In genomic region chr14:101251812-101252442, GRCh38 we compare ENCODE assay signal across 19 cellular contexts.
"Had no signal": no experiment of that assay in that cellular context is flagged by ENCODE, and none has a peak within 500 bp of the region (broad histone marks: within the 10 kb centered on the region; RNA-seq: fewer than 3 reads in every experiment).

No MANE protein-coding gene starts in this region.

- H3K4me3 ChIP-seq: adrenal gland, esophagus squamous epithelium, mucosa of descending colon, neural progenitor cell, pancreas, right lobe of liver, upper lobe of right lung had no signal

- H3K4me1 ChIP-seq: adrenal gland, esophagus squamous epithelium, neural progenitor cell, pancreas, right lobe of liver, upper lobe of right lung had no signal

- H3K4me1 Mint-ChIP-seq: memory B cell; neural progenitor cell; stimulated activated memory B cell treated with anti-CD40 and anti-IgM and Interleukin-4, amounts not matched to agents 10 μg/mL and 1 μg/mL and 100 μg/mL, for 72 hours had no signal

- H3K9me3 Mint-ChIP-seq: activated CD4-positive, alpha-beta memory T cell treated with anti-CD3 and anti-CD28 coated beads for 36 hours; activated T-cell treated with anti-CD3 and anti-CD28 coated beads, Interleukin-2, amount 50 U/mL, for 4 hours; memory B cell; stimulated activated memory B cell treated with anti-CD40 and anti-IgM and Interleukin-4, amounts not matched to agents 10 μg/mL and 1 μg/mL and 100 μg/mL, for 72 hours had no signal

- H3K27me3 ChIP-seq: adrenal gland, neural progenitor cell, pancreas, right lobe of liver had no signal

- H3K27ac Mint-ChIP-seq: activated CD4-positive, alpha-beta memory T cell treated with anti-CD3 and anti-CD28 coated beads for 36 hours; memory B cell; naive thymus-derived CD4-positive, alpha-beta T cell; neural progenitor cell; stimulated activated memory B cell treated with anti-CD40 and anti-IgM and Interleukin-4, amounts not matched to agents 10 μg/mL and 1 μg/mL and 100 μg/mL, for 72 hours had no signal

- H3K36me3 Mint-ChIP-seq: activated CD4-positive, alpha-beta memory T cell treated with anti-CD3 and anti-CD28 coated beads for 36 hours; memory B cell; naive thymus-derived CD4-positive, alpha-beta T cell; neural progenitor cell; stimulated activated memory B cell treated with anti-CD40 and anti-IgM and Interleukin-4, amounts not matched to agents 10 μg/mL and 1 μg/mL and 100 μg/mL, for 72 hours had no signal

- H2AFZ ChIP-seq: neural progenitor cell had no signal

- H3K36me3 ChIP-seq: adrenal gland, esophagus squamous epithelium, neural progenitor cell, pancreas, right lobe of liver, upper lobe of right lung had no signal

- H3K4me3 Mint-ChIP-seq: activated CD4-positive, alpha-beta memory T cell treated with anti-CD3 and anti-CD28 coated beads for 36 hours; activated T-cell treated with anti-CD3 and anti-CD28 coated beads, Interleukin-2, amount 50 U/mL, for 4 hours; memory B cell; neural progenitor cell; stimulated activated memory B cell treated with anti-CD40 and anti-IgM and Interleukin-4, amounts not matched to agents 10 μg/mL and 1 μg/mL and 100 μg/mL, for 72 hours had no signal

- H3K9ac ChIP-seq: neural progenitor cell had no signal

- DNase-seq: activated CD4-positive, alpha-beta memory T cell treated with anti-CD3 and anti-CD28 coated beads for 36 hours; activated effector memory CD4-positive, alpha-beta T cell treated with Interleukin-2 at 50 U/mL for 16 hours; activated naive CD4-positive, alpha-beta T cell treated with anti-CD3 and anti-CD28 coated beads, Interleukin-2, amount 50 U/mL, for 16 hours; activated T-cell treated with anti-CD3 and anti-CD28 coated beads, Interleukin-2, amount 50 U/mL, for 4 hours; adrenal gland; cerebellar nuclear complex; effector CD4-positive, alpha-beta T cell; esophagus squamous epithelium; mucosa of descending colon; naive thymus-derived CD4-positive, alpha-beta T cell; right lobe of liver; small intestine; stimulated activated CD4-positive, alpha-beta T cell treated with anti-CD3 and anti-CD28 coated beads, Interleukin-4, amount 100 ng/mL, for 4 hours; SW 1271; upper lobe of right lung had no signal

- ATAC-seq: activated T-cell treated with anti-CD3 and anti-CD28 coated beads, Interleukin-2, amount 50 U/mL, for 4 hours; mucosa of descending colon; naive thymus-derived CD4-positive, alpha-beta T cell; pancreas; right lobe of liver; stimulated activated memory B cell treated with anti-CD40 and anti-IgM and Interleukin-4, amounts not matched to agents 10 μg/mL and 1 μg/mL and 100 μg/mL, for 72 hours; upper lobe of right lung had no signal

- H3K27ac ChIP-seq: adrenal gland, esophagus squamous epithelium, neural progenitor cell, pancreas, right lobe of liver, upper lobe of right lung had no signal

- H3K9me3 ChIP-seq: adrenal gland, esophagus squamous epithelium, mucosa of descending colon, pancreas, right lobe of liver, upper lobe of right lung had no signal

- H3K4me2 ChIP-seq: neural progenitor cell had no signal
